Comparison of ENCODE assay signal across 11 cellular contexts in the genomic region with DNA sequence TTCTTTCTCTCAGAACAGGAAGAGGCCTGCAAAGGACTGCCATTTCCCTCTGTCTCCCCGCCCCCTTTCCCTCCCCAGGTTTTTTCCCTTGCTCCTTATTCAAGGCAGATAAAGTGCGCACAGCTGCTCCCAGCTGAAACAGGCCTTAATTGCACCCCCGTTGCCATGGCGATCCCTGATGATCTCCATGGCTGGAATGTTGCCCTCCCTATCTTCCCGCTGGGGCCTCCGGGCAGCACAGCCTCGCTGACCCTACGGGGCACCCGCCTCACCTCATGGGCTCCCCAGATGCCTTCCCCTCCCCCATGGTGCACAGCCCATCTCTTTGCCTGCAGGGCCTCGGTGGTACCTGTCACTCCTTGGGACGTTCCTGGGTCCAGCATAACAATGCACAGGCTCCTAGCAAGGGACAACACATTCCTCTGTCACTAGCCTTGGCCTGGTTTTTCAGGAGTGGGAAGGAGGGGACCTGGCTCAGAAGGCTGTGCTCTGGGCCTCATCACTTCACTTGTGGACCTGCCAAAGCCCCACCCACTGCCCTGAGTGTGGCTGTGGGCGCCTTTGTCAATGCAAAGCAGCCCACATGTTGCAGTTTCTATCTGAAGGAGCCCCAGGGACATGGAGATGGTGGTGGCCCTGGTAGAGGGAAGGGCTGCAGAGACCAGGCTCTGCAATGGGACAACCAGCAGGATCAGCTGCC.
DNase-seq lines count a peak whose midpoint lies in the region; ATAC-seq, FAIRE-seq and TF ChIP-seq lines count a peak whose summit lies in the region.
"Had no signal": no experiment of that assay in that cellular context is flagged by ENCODE, and none has a peak within 500 bp of the region (broad histone marks: within the 10 kb centered on the region; RNA-seq: fewer than 3 reads in every experiment).

No MANE protein-coding gene starts in this region.

- peak overlapping the region; percentile 41 for H3K4ac ChIP-seq in H1 (replicated peaks; ENCODE audit: insufficient read length, low read depth, low read length)

- H2BK20ac ChIP-seq in H1 (ENCODE audit: low read length) = peak overlapping the region; percentile 100; the same call in 1 of the 2 replicates

- no peak overlapping the region for H3K56ac ChIP-seq in H1 (replicated peaks; ENCODE audit: insufficient read length, low read depth, low read length)

- H4K20me1 ChIP-seq in H1 (replicated peaks in 1 of 2; ENCODE audit: control insufficient read depth in 1 of 2, insufficient read depth in 2 of 2, low read length in 2 of 2) = peaks cover 0 to 4% of the 10 kb centered on the region in 2 experiments

- no peak for TF ChIP-seq CTCF in H1 (IDR thresholded peaks at IDR 0.05; ENCODE audit: control extremely low read depth in 1 of 3, insufficient read depth in 1 of 3, low read depth in 1 of 3, low read length in 3 of 3)
- TF ChIP-seq CTCF in left lung (IDR thresholded peaks at IDR 0.05) = no peak
- no peak for TF ChIP-seq CTCF in lower leg skin (IDR thresholded peaks at IDR 0.05)

- 21% methylated on average over 11 of the region's 12 CpGs; no CpG with 5 or more reads in 1 of the 2 experiments for WGBS in H1 (ENCODE audit: extremely low coverage in 1 of 2, insufficient coverage in 1 of 2, insufficient read length in 1 of 2, insufficient replicate concordance in 2 of 2, low coverage in 1 of 2, low lambda C conversion rate in 2 of 2, missing lambda C conversion rate in 1 of 2), 2 experiments
- 54 to 60% methylated on average over 11 to 12 of the region's 12 CpGs for WGBS in lower leg skin, 2 donors

- H2AK5ac ChIP-seq in H1 (ENCODE audit: low read depth, low read length) = peak overlapping the region; percentile 99

- no peak overlapping the region for H3K9ac ChIP-seq in HUES48 (ENCODE audit: low read depth, low read length)
- H3K9ac ChIP-seq in H1 (replicated peaks in 1 of 4; ENCODE audit: extremely low read depth in 1 of 4, low read depth in 3 of 4, low read length in 3 of 4) = no peak overlapping the region; a peak in 1 of 7 replicates

- FAIRE-seq in H1 (lab: Jason Lieb, UNC) = no peak
- FAIRE-seq: TTC549 had no signal

- H3K27me3 ChIP-seq in HUES48 (ENCODE audit: control insufficient read depth, insufficient read depth, low read length) = no peaks in the 10 kb centered on the region
- peaks cover 0 to 3% (median 0%) of the 10 kb centered on the region in 4 experiments; a peak in 2 of 7 replicates for H3K27me3 ChIP-seq in H1 (replicated peaks in 1 of 4; ENCODE audit: control insufficient read depth in 3 of 4, extremely low read depth in 1 of 4, insufficient read depth in 3 of 4, low read length in 3 of 4)
- H3K27me3 ChIP-seq in left lung = no peaks in the 10 kb centered on the region
- H3K27me3 ChIP-seq: neutrophil had no signal

- H3K18ac ChIP-seq in H1 (ENCODE audit: extremely low read depth, low read length) = no peak overlapping the region

- H2BK12ac ChIP-seq in H1 (ENCODE audit: low read depth, low read length) = peak overlapping the region; percentile 96

- POLR2A ChIA-PET in H1 (lab: Charles Lee; ENCODE audit: partially characterized antibody) = no interaction called here

- H3K79me2 ChIP-seq in H1 (ENCODE audit: control insufficient read depth in 1 of 2, insufficient read depth in 2 of 2, low read length in 2 of 2) = no peaks in the 10 kb centered on the region

- H3K23me2 ChIP-seq in H1 (ENCODE audit: low read depth, low read length) = peaks cover 2% of the 10 kb centered on the region

- H2BK120ac ChIP-seq in H1 (replicated peaks; ENCODE audit: low read depth, low read length) = no peak overlapping the region

- H3K23ac ChIP-seq in H1 (ENCODE audit: insufficient read length) = no peak overlapping the region

- H3K4me2 ChIP-seq in H1 (ENCODE audit: insufficient read depth in 1 of 2, low read depth in 2 of 2, low read length in 2 of 2) = peak overlapping the region; percentile 41 to 52

- no peak overlapping the region for H2BK15ac ChIP-seq in H1 (ENCODE audit: low read length)

- H2AFZ ChIP-seq in H1 (ENCODE audit: low read length) = no peak overlapping the region; the same call in 1 of the 2 replicates

- TF ChIP-seq POLR2A in H1 (IDR thresholded peaks at IDR 0.05; ENCODE audit: control extremely low read depth in 1 of 2, low read depth in 2 of 2, low read length in 2 of 2) = no peak
- TF ChIP-seq POLR2A in lower leg skin (IDR thresholded peaks at IDR 0.05) = no peak

- TF ChIP-seq RAD21 in H1 (IDR thresholded peaks at IDR 0.05 in 1 of 2, conservative IDR thresholded peaks at IDR 0.05 in 1 of 2; ENCODE audit: low read depth in 2 of 2, low read length in 2 of 2) = no peak

- H3K4me1 ChIP-seq in HUES48 (ENCODE audit: control insufficient read depth, insufficient read depth, low read length) (peaks cover 12% of the 10 kb centered on the region), H1 (replicated peaks in 1 of 4; ENCODE audit: control insufficient read depth in 3 of 4, insufficient read depth in 4 of 4, low read length in 3 of 4) (peaks cover 8 to 16% (median 10%) of the 10 kb centered on the region in 4 experiments), left lung (peaks cover 0 to 4% of the 10 kb centered on the region in 2 donors)

- no peak overlapping the region for H3K27ac ChIP-seq in HUES48 (ENCODE audit: low read depth, low read length)
- 0 out of 2 replicates have a peak overlapping the region, but pooled peaks have one; percentile 18 for H3K27ac ChIP-seq in H1 (ENCODE audit: low read depth, low read length)
- H3K27ac ChIP-seq in left lung = no peak overlapping the region
- H3K27ac ChIP-seq: neutrophil, thoracic aorta had no signal

- no peaks in the 10 kb centered on the region for H3K36me3 ChIP-seq in HUES48 (ENCODE audit: control insufficient read depth, insufficient read depth, low read length)
- H3K36me3 ChIP-seq in H1 (ENCODE audit: control insufficient read depth in 2 of 4, insufficient read depth in 4 of 4, low read length in 3 of 4) = no peaks in the 10 kb centered on the region
- no peaks in the 10 kb centered on the region for H3K36me3 ChIP-seq in left lung
- H3K36me3 ChIP-seq: neutrophil, thoracic aorta had no signal

- H2BK5ac ChIP-seq in H1 (ENCODE audit: low read depth, low read length) = peak overlapping the region; percentile 41; the same call in 1 of the 2 replicates

- H4K5ac ChIP-seq in H1 (ENCODE audit: insufficient read length, low read depth, low read length) = no peak overlapping the region

- H3K4me3 ChIP-seq in HUES48 (ENCODE audit: low read depth, low read length) (peak overlapping the region; percentile 42; the same call in 1 of the 2 replicates), H1 (ENCODE audit: extremely low read depth in 1 of 4, insufficient read depth in 2 of 4, low read depth in 3 of 4, low read length in 4 of 4) (peak overlapping the region in 1 of 4 experiments; percentile 18; a peak in 1 of 8 replicates), left lung (no peak overlapping the region), lower leg skin (ENCODE audit: low read depth, poor library complexity, severe bottlenecking) (no peak overlapping the region)
- H3K4me3 ChIP-seq: thoracic aorta had no signal

- TF ChIP-seq EP300 in H1 (IDR thresholded peaks at IDR 0.05; ENCODE audit: borderline replicate concordance in 1 of 2, low read depth in 2 of 2, low read length in 2 of 2) = peak in 1 of 2 experiments; percentile 61; a peak in 1 of 3 replicates

- peak overlapping the region; percentile 84 for H4K91ac ChIP-seq in H1 (replicated peaks; ENCODE audit: insufficient read length, low read length)

- DNase-seq in NCI-H2107 treated with DMSO at 0.1 percent for 48 hours (lab: John Stamatoyannopoulos, UW; ENCODE audit: unreplicated experiment) (peak; percentile 32), H1 (ENCODE audit: low read depth in 1 of 2, low spot score in 2 of 2) (peak; percentile 46 to 74), occipital lobe (lab: John Stamatoyannopoulos, UW) (peak; percentile 17), left lung (no peak), lower leg skin (ENCODE audit: low spot score in 2 of 2) (no peak), CD1c-positive myeloid dendritic cell (ENCODE audit: extremely low spot score) (no peak)
- DNase-seq: cerebellar nuclear complex had no signal

- no peaks in the 10 kb centered on the region for H3K79me1 ChIP-seq in H1 (ENCODE audit: low read depth, low read length)

- H3K14ac ChIP-seq in H1 (ENCODE audit: insufficient read length) = no peak overlapping the region

- CTCF ChIA-PET in H1 (lab: Charles Lee; ENCODE audit: partially characterized antibody) = interaction anchor here (0.7 to 13.4 kb wide), 5 partner anchors 10 to 89 kb away, joined by 3 to 144 read pairs (median 3); no protein-coding TSS in a partner anchor

- H3K9me3 ChIP-seq in HUES48 (ENCODE audit: control insufficient read depth, insufficient read depth, low read length) (no peaks in the 10 kb centered on the region), H1 (ENCODE audit: insufficient read depth in 2 of 2, low read depth in 1 of 2, low read length in 1 of 2) (no peaks in the 10 kb centered on the region), left lung (no peaks in the 10 kb centered on the region)
- H3K9me3 ChIP-seq: neutrophil, thoracic aorta had no signal

- H4K8ac ChIP-seq in H1 (ENCODE audit: extremely low read depth, insufficient read depth, low read length) = no peak overlapping the region

- no peak for ATAC-seq in left lung

- intact Hi-C loops in left lung (cut with DNase I) (no loop called here), lower leg skin (cut with DNase I; ENCODE audit: low total_unique reads) (no loop called here)

TF ChIP-seq in H1, 55 proteins besides CTCF, POLR2A, EP300 and RAD21 (continues in another document):
- no peak for TF ChIP-seq TBP (IDR thresholded peaks at IDR 0.05; ENCODE audit: low read depth, low read length)
- no peak for TF ChIP-seq RFX5 (IDR thresholded peaks at IDR 0.05; ENCODE audit: borderline replicate concordance, low read depth, low read length)
- TF ChIP-seq SIRT6 (IDR thresholded peaks at IDR 0.05; ENCODE audit: low read length) = no peak
- no peak for TF ChIP-seq NRF1 (IDR thresholded peaks at IDR 0.05; ENCODE audit: low read depth, low read length)
- TF ChIP-seq SP1 (IDR thresholded peaks at IDR 0.05; ENCODE audit: low read depth, low read length) = peak; percentile 78
- TF ChIP-seq YY1 (IDR thresholded peaks at IDR 0.05; ENCODE audit: low read depth, low read length) = no peak
- TF ChIP-seq GTF2F1 (IDR thresholded peaks at IDR 0.05; ENCODE audit: borderline replicate concordance, low read depth, low read length) = no peak
- no peak for TF ChIP-seq EGR1 (IDR thresholded peaks at IDR 0.05; ENCODE audit: borderline replicate concordance, low read depth, low read length)
- no peak for TF ChIP-seq BCL11A (IDR thresholded peaks at IDR 0.05; ENCODE audit: low read depth in 2 of 2, low read length in 2 of 2)
- TF ChIP-seq, protein P1, sequence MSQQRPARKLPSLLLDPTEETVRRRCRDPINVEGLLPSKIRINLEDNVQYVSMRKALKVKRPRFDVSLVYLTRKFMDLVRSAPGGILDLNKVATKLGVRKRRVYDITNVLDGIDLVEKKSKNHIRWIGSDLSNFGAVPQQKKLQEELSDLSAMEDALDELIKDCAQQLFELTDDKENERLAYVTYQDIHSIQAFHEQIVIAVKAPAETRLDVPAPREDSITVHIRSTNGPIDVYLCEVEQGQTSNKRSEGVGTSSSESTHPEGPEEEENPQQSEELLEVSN (IDR thresholded peaks at IDR 0.05) = no peak
- TF ChIP-seq BACH1 (IDR thresholded peaks at IDR 0.05; ENCODE audit: low read length) = no peak

Comparison
In these comparisons a context has a peak if more than half of its experiments do, and no peak if none do; other contexts are left out.
1. DNase-seq: peak in NCI-H2107 treated with DMSO at 0.1 percent for 48 hours (single experiment), H1 (2 of 2) and occipital lobe (single experiment); none in left lung (0 of 2), lower leg skin (0 of 2) and CD1c-positive myeloid dendritic cell (single experiment).